25 cellular contexts compared by ENCODE assay signal in the genomic region with DNA sequence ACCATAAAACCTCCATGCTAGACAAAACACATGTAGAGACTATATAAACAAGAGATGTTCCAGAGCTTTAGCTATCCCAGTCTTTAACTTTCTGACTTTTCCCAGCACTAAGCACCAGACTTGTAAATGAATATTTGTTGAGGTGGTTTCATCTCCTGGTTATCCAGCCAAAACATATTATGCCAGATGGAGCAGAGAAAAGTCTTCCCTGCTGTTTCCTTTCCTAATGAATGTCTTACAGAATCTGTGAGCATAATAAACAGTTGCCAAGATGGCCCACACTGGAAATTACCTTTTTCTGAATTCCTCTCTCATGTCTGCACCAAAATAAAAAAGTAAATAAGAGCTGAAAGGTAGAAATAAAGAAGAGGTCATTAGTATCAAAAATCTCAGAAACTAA.
"Had no signal": no experiment of that assay in that cellular context is flagged by ENCODE, and none has a peak within 500 bp of the region (broad histone marks: within the 10 kb centered on the region; RNA-seq: fewer than 3 reads in every experiment).

No MANE protein-coding gene starts in this region.

- FAIRE-seq: HepG2, RCC 7860 had no signal

- H3K9ac ChIP-seq: SK-N-SH had no signal

- H3K9me3 ChIP-seq: MG63, SK-N-SH had no signal

- H3K4me3 ChIP-seq: MG63 had no signal

- H3K36me3 ChIP-seq: MG63 had no signal

- DNase-seq: IMR-90, Karpas-422, KG1, MG63, NCI-H1092, NCI-H1105 treated with DMSO at 0.1 percent for 48 hours, NCI-H1417 treated with DMSO at 0.1 percent for 48 hours, NCI-H146, NCI-H1694 treated with DMSO at 0.1 percent for 48 hours, NCI-H1930, NCI-H2081, NCI-H2107, NCI-H345, NCI-H510A, NCI-H524 treated with DMSO at 0.1 percent for 48 hours, NCI-H69, NCI-H774, Right ventricle myocardium superior, RPMI8226, SIG-M5, SK-N-SH, SW 1271, T-cell had no signal
